ENCODE assay signal across 1 cellular context in the genomic region with DNA sequence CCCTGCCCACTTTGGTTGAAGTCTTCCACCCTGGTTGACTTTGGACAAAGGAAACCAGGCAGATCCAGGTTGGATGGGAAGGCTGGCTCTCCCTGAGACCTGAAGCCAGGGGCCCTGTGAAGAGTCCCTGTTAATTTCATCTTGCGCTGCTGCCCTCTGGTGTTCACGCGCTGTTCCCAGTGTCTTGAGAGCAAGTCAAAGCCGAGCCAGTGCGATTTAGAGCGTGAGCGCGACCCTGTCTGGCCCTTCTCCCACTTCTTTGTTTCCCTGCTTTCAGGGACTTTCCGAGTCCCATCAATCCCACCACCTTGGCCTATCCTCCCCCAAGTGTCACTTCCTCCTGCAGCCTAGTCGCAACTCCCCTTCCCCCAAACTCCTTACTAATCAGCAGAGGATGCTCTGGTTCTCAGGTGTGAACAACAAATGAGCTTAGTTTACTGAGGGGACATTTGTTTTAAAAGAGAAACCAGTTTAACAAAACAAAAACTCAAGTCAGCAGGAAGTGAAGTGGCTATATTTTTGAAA.
TF ChIP-seq lines count a peak whose summit lies in the region.

No MANE protein-coding gene starts in this region.

TF ChIP-seq in K562, 482 proteins besides CTCF, POLR2A, EP300 and RAD21 (continued from another document):
- 0 out of 2 replicates have a peak, but pooled peaks have one; percentile 27 for TF ChIP-seq CLOCK (CRISPR knock-in tag; IDR thresholded peaks at IDR 0.05; ENCODE audit: borderline replicate concordance)
- peak; percentile 66; the same call in 1 of the 2 replicates for TF ChIP-seq STAG1 (CRISPR knock-in tag; IDR thresholded peaks at IDR 0.05; ENCODE audit: borderline replicate concordance)
- TF ChIP-seq NFE2 (IDR thresholded peaks at IDR 0.05; ENCODE audit: low read depth), result no peak
- TF ChIP-seq HCFC1 (IDR thresholded peaks at IDR 0.05; ENCODE audit: low read depth, low read length), result peak; percentile 23; the same call in 1 of the 2 replicates
- 0 out of 2 replicates have a peak, but pooled peaks have one; percentile 32 for TF ChIP-seq ZNF165 (CRISPR knock-in tag; IDR thresholded peaks at IDR 0.05; ENCODE audit: borderline replicate concordance)
- peak; percentile 44; the same call in 1 of the 2 replicates for TF ChIP-seq SP1 (CRISPR knock-in tag; IDR thresholded peaks at IDR 0.05)
- TF ChIP-seq DMBX1 (CRISPR knock-in tag; IDR thresholded peaks at IDR 0.05; ENCODE audit: borderline replicate concordance), result peak; percentile 23; the same call in 1 of the 2 replicates
- TF ChIP-seq HNRNPL (IDR thresholded peaks at IDR 0.05; ENCODE audit: low read depth, low read length), result no peak
- TF ChIP-seq ZNF184 (CRISPR knock-in tag; IDR thresholded peaks at IDR 0.05), result no peak
- TF ChIP-seq, protein P1, sequence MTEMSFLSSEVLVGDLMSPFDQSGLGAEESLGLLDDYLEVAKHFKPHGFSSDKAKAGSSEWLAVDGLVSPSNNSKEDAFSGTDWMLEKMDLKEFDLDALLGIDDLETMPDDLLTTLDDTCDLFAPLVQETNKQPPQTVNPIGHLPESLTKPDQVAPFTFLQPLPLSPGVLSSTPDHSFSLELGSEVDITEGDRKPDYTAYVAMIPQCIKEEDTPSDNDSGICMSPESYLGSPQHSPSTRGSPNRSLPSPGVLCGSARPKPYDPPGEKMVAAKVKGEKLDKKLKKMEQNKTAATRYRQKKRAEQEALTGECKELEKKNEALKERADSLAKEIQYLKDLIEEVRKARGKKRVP (CRISPR knock-in tag; IDR thresholded peaks at IDR 0.05), result 0 out of 2 replicates have a peak, but pooled peaks have one; percentile 26
- peak in 1 of 3 experiments; percentile 48 for TF ChIP-seq YY1 (IDR thresholded peaks at IDR 0.05; ENCODE audit: borderline replicate concordance in 1 of 3, control insufficient read depth in 1 of 3, extremely low read depth in 1 of 3, insufficient read depth in 3 of 3, insufficient read length in 1 of 3, insufficient replicate concordance in 2 of 3, low read depth in 1 of 3, low read length in 2 of 3)
- peak; percentile 39 for TF ChIP-seq RBBP5 (IDR thresholded peaks at IDR 0.05; ENCODE audit: borderline replicate concordance, insufficient read depth, low read length, poor library complexity, severe bottlenecking)
- peak; percentile 31; the same call in 1 of the 2 replicates for TF ChIP-seq MYC (IDR thresholded peaks at IDR 0.05; ENCODE audit: low read depth, low read length)
- TF ChIP-seq MYC (CRISPR knock-in tag; IDR thresholded peaks at IDR 0.05; ENCODE audit: borderline replicate concordance, low read depth), result no peak
